Comparison of ENCODE assay signal across 1 cellular context in genomic region chr4:25312496-25313193, GRCh38.
A peak's percentile ranks its signal among the peaks of the same experiment; 100 is the strongest.
TF ChIP-seq lines count a peak whose summit lies in the region.

ZCCHC4 (plus strand) TSS chr4:25312774; CDS start chr4:25312810, 36 bp downstream.

TF ChIP-seq in GM12878, 131 proteins besides CTCF, POLR2A, EP300 and RAD21 (continued from another document and continues in another):
- TF ChIP-seq POLR2AphosphoS2 (IDR thresholded peaks at IDR 0.05; ENCODE audit: low read depth, low read length): 0 out of 2 replicates have a peak, but pooled peaks have one; percentile 37
- peak; percentile 37 to 59; a peak in 2 of 4 replicates for TF ChIP-seq IKZF2 (IDR thresholded peaks at IDR 0.05)
- peak; percentile 96 for TF ChIP-seq SMARCA5 (IDR thresholded peaks at IDR 0.05)
- TF ChIP-seq MEF2A (IDR thresholded peaks at IDR 0.05; ENCODE audit: insufficient read depth, low read depth, low read length): peak; percentile 78
- TF ChIP-seq CBX5 (IDR thresholded peaks at IDR 0.05; ENCODE audit: low read depth): peak; percentile 89
- no peak for TF ChIP-seq E4F1 (IDR thresholded peaks at IDR 0.05; ENCODE audit: borderline replicate concordance, partially characterized antibody)
- no peak; the same call in 1 of the 2 replicates for TF ChIP-seq ASH2L (IDR thresholded peaks at IDR 0.05; ENCODE audit: borderline replicate concordance, low read depth)
- no peak for TF ChIP-seq NR2C2 (IDR thresholded peaks at IDR 0.05; ENCODE audit: borderline replicate concordance, control insufficient read depth, insufficient read length, low read depth)
- TF ChIP-seq ZBTB11 (CRISPR knock-in tag; IDR thresholded peaks at IDR 0.05): no peak
- no peak for TF ChIP-seq ZNF622 (IDR thresholded peaks at IDR 0.05)
- TF ChIP-seq TARDBP (IDR thresholded peaks at IDR 0.05; ENCODE audit: borderline replicate concordance): peak; percentile 82; the same call in 1 of the 2 replicates
- peak; percentile 77 for TF ChIP-seq SP1 (IDR thresholded peaks at IDR 0.05; ENCODE audit: low read depth, low read length)
- TF ChIP-seq PKNOX1 (IDR thresholded peaks at IDR 0.05): no peak
- TF ChIP-seq ZNF592 (IDR thresholded peaks at IDR 0.05): peak; percentile 94
- TF ChIP-seq NKRF (conservative IDR thresholded peaks at IDR 0.05): no peak; the same call in 1 of the 2 replicates
- TF ChIP-seq CBX3 (IDR thresholded peaks at IDR 0.05; ENCODE audit: borderline replicate concordance, low read depth): no peak
- TF ChIP-seq ZNF207 (IDR thresholded peaks at IDR 0.05; ENCODE audit: borderline replicate concordance): peak; percentile 97
- TF ChIP-seq CUX1 (IDR thresholded peaks at IDR 0.05; ENCODE audit: insufficient replicate concordance, low read depth, low read length): no peak
- TF ChIP-seq CREB1 (IDR thresholded peaks at IDR 0.05; ENCODE audit: low read depth): peak; percentile 69
- TF ChIP-seq FOS (IDR thresholded peaks at IDR 0.05; ENCODE audit: borderline replicate concordance, extremely low read depth, insufficient read length): no peak
- no peak for TF ChIP-seq SKIL (IDR thresholded peaks at IDR 0.05; ENCODE audit: low read depth, poor library complexity, severe bottlenecking)
- peak; percentile 30; the same call in 1 of the 2 replicates for TF ChIP-seq SPI1 (IDR thresholded peaks at IDR 0.05; ENCODE audit: borderline replicate concordance, insufficient read depth, low read depth, low read length)
- TF ChIP-seq BCL11A (IDR thresholded peaks at IDR 0.05; ENCODE audit: low read depth, low read length): no peak
- no peak for TF ChIP-seq ZNF384 (IDR thresholded peaks at IDR 0.05; ENCODE audit: borderline replicate concordance, low read depth, low read length)
- TF ChIP-seq TBL1XR1 (IDR thresholded peaks at IDR 0.05; ENCODE audit: low read depth, low read length): peak; percentile 83; the same call in 1 of the 2 replicates
- TF ChIP-seq BMI1 (IDR thresholded peaks at IDR 0.05; ENCODE audit: borderline replicate concordance): no peak
- TF ChIP-seq RUNX3 (IDR thresholded peaks at IDR 0.05; ENCODE audit: low read length): peak; percentile 57
- no peak for TF ChIP-seq ATF7 (IDR thresholded peaks at IDR 0.05; ENCODE audit: low read depth)
- TF ChIP-seq GABPA (IDR thresholded peaks at IDR 0.05; ENCODE audit: low read depth): peak; percentile 17; the same call in 1 of the 2 replicates
- no peak for TF ChIP-seq USF2 (IDR thresholded peaks at IDR 0.05; ENCODE audit: borderline replicate concordance, low read depth, low read length)
- no peak for TF ChIP-seq RAD51 (IDR thresholded peaks at IDR 0.05)
- TF ChIP-seq WRNIP1 (IDR thresholded peaks at IDR 0.05; ENCODE audit: borderline replicate concordance, low read depth, low read length): no peak
- TF ChIP-seq EED (IDR thresholded peaks at IDR 0.05; ENCODE audit: low read depth): no peak
- peak; percentile 79 for TF ChIP-seq KLF5 (IDR thresholded peaks at IDR 0.05; ENCODE audit: partially characterized antibody)
